In genomic region chr10:97333351-97333600, GRCh38 we compare ENCODE assay signal across 8 cellular contexts. TPM values are rescaled to one million over a fixed set of nuclear protein-coding genes. Genes with fewer than 3 reads are reported as not detected.
DNase-seq lines count a peak whose midpoint lies in the region; ATAC-seq and TF ChIP-seq lines count a peak whose summit lies in the region.

No MANE protein-coding gene starts in this region.

- H3K79me2 ChIP-seq in H9 (ENCODE audit: insufficient read depth, low read length): peaks cover 11% of the 10 kb centered on the region; the same call in 1 of the 2 replicates

- H3K9ac ChIP-seq in H9 (ENCODE audit: extremely low read depth, insufficient read length, low read length): peak overlapping the region; percentile 60

- peaks cover 20% of the 10 kb centered on the region for H3K23me2 ChIP-seq in H9 (ENCODE audit: insufficient read length, low read depth, low read length, poor library complexity, severe bottlenecking)

- peak; percentile 20 for DNase-seq in AG08395 (ENCODE audit: low spot score)
- DNase-seq in H9: peak; percentile 46
- DNase-seq in foreskin fibroblast: peak in 1 of 2 donors; percentile 66
- no peak for DNase-seq in gastrocnemius medialis
- no peak for DNase-seq in kidney tubule cell (ENCODE audit: low spot score)
- no peak for DNase-seq in COR-L47 (lab: John Stamatoyannopoulos, UW)

- H3K27me3 ChIP-seq in H9 (ENCODE audit: insufficient read depth, low read length): no peaks in the 10 kb centered on the region
- H3K27me3 ChIP-seq in gastrocnemius medialis: no peaks in the 10 kb centered on the region

- no peak overlapping the region for H3K18ac ChIP-seq in H9 (ENCODE audit: insufficient read length, low read depth, low read length)

- no peaks in the 10 kb centered on the region; the same call in 1 of the 2 replicates for H3K27me3 Mint-ChIP-seq in H9 (ENCODE audit: low read depth)

- no peak overlapping the region for H2AFZ ChIP-seq in H9 (ENCODE audit: low read length)

- no peak overlapping the region for H2BK12ac ChIP-seq in H9 (ENCODE audit: insufficient read length, low read depth, low read length)

- H3K27ac Mint-ChIP-seq in H9: peak overlapping the region; percentile 78 to 98 (median 92)

- H3T11ph ChIP-seq in H9 (ENCODE audit: low read length): no peak overlapping the region

- H3K36me3 ChIP-seq in gastrocnemius medialis: no peaks in the 10 kb centered on the region

- peaks cover 2 to 3% of the 10 kb centered on the region in 2 experiments; a peak in 1 of 5 replicates for H3K9me3 Mint-ChIP-seq in H9

- H3K4ac ChIP-seq in H9 (ENCODE audit: low read depth, low read length): no peak overlapping the region

- H3K36me3 Mint-ChIP-seq in H9 (ENCODE audit: insufficient read depth in 1 of 3, low read depth in 3 of 3): peaks cover 17 to 50% (median 48%) of the 10 kb centered on the region in 3 experiments

- H3K4me1 Mint-ChIP-seq in H9: peaks cover 57 to 64% of the 10 kb centered on the region in 2 experiments

- WGBS in H9 (ENCODE audit: extremely low coverage, insufficient read length, low lambda C conversion rate): no CpG with 5 or more reads among the region's 7 CpGs

- H4K20me1 ChIP-seq in H9 (ENCODE audit: control insufficient read depth, insufficient read depth, insufficient read length): peaks cover 3% of the 10 kb centered on the region

- H3K14ac ChIP-seq in H9 (ENCODE audit: insufficient read depth, low read length): peak overlapping the region; percentile 72; the same call in 1 of the 2 replicates

- H4K5ac ChIP-seq in H9 (ENCODE audit: insufficient read length, low read depth, low read length): no peak overlapping the region

- peak overlapping the region; percentile 95 to 96 for H3K4me3 Mint-ChIP-seq in H9

- peaks cover 15% of the 10 kb centered on the region for H3K4me1 ChIP-seq in H9 (ENCODE audit: insufficient read depth, low read length)
- H3K4me1 ChIP-seq in gastrocnemius medialis: peaks cover 36 to 43% of the 10 kb centered on the region in 2 donors

- intact Hi-C loops in gastrocnemius medialis (cut with DNase I; ENCODE audit: low total_unique reads): loop anchor here (1.0 to 10.0 kb wide), 4 partner anchors 14 to 498 kb away; partner anchors contain the start of genes ARHGAP19, FRAT1 and LCOR

- H2BK20ac ChIP-seq in H9 (ENCODE audit: low read depth, low read length, poor library complexity, severe bottlenecking): no peak overlapping the region

- H3K27ac ChIP-seq in H9 (ENCODE audit: insufficient read length, low read depth, low read length) (peak overlapping the region; percentile 3), gastrocnemius medialis (peak overlapping the region; percentile 82 to 98 (median 90))

- H3K23ac ChIP-seq in H9 (ENCODE audit: insufficient read length, low read depth, low read length): no peak overlapping the region

- H3K79me1 ChIP-seq in H9 (ENCODE audit: insufficient read depth, low read depth, low read length, poor library complexity, severe bottlenecking): peaks cover 4% of the 10 kb centered on the region

- no peak overlapping the region for H2BK15ac ChIP-seq in H9 (ENCODE audit: low read depth, low read length)

- H3K4me3 ChIP-seq in WI38 (ENCODE audit: low read depth, low read length) (peak overlapping the region; percentile 70), foreskin fibroblast (ENCODE audit: low read depth in 1 of 2, low read length in 2 of 2) (peak overlapping the region; percentile 56 to 63), gastrocnemius medialis (peak overlapping the region; percentile 70 to 95 (median 74))

- ATAC-seq in gastrocnemius medialis: peak in 1 of 2 donors; percentile 4
- ATAC-seq in HG03442 (IDR thresholded peaks at IDR 0.05; ENCODE audit: unreplicated experiment): no peak

- no peak overlapping the region for H2BK120ac ChIP-seq in H9 (ENCODE audit: low read depth, low read length, poor library complexity, severe bottlenecking)

- H3K9me3 ChIP-seq in H9 (ENCODE audit: control insufficient read depth, low read depth, low read length) (no peaks in the 10 kb centered on the region), gastrocnemius medialis (no peaks in the 10 kb centered on the region)

- in situ Hi-C loops in gastrocnemius medialis (cut with MboI; ENCODE audit: low sequenced_read_pairs in 4 of 4): loop anchor here in 1 of 4 donors (10.0 kb wide), 1 partner anchor 48 kb away; no protein-coding TSS in a partner anchor

- TF ChIP-seq CTCF in H9 (conservative IDR thresholded peaks at IDR 0.05) (peak; percentile 37; the same call in 2 of the 3 replicates), WI38 (IDR thresholded peaks at IDR 0.05; ENCODE audit: low read depth, low read length) (no peak), foreskin fibroblast (IDR thresholded peaks at IDR 0.05; ENCODE audit: low read depth, low read length) (no peak), gastrocnemius medialis (IDR thresholded peaks at IDR 0.05 in 4 of 5, conservative IDR thresholded peaks at IDR 0.05 in 1 of 5) (no peak)

- H4K8ac ChIP-seq in H9 (replicated peaks; ENCODE audit: insufficient read length, low read depth, low read length): no peak overlapping the region

- H4K91ac ChIP-seq in H9 (ENCODE audit: insufficient read length, low read depth, low read length): no peak overlapping the region

- peak overlapping the region; percentile 80 for H3K4me2 ChIP-seq in H9 (ENCODE audit: insufficient read depth, insufficient read length, low read length)

- H2BK5ac ChIP-seq in H9 (ENCODE audit: insufficient read length, low read length): no peak overlapping the region

- no peak overlapping the region for H2AK5ac ChIP-seq in H9 (ENCODE audit: insufficient read length, low read length)

- H3K56ac ChIP-seq in H9 (ENCODE audit: insufficient read length, low read depth, low read length): no peak overlapping the region

- no peak for TF ChIP-seq POLR2A in gastrocnemius medialis (IDR thresholded peaks at IDR 0.05)

RNA-seq across cellular contexts. Expression of gene FRAT2, which starts 1.3 kb away (rescaled TPM):
- total RNA-seq in H9 (2021) (128 and 129 TPM in 2 replicates), gastrocnemius medialis (10 to 100 TPM in 3 of 4 donors, 1 to 10 TPM in 1; 9.3 to 28.7 (median 20.5) TPM)

RNA-seq across cellular contexts. Expression of gene FRAT1, which starts 14.2 kb away (rescaled TPM):
- total RNA-seq in H9 (2021) (7.3 and 8.1 TPM in 2 replicates), gastrocnemius medialis (1 to 10 TPM; 1.7 to 7.6 (median 3.2) TPM)

RNA-seq across cellular contexts. Expression of gene ARHGAP19, which starts 40.8 kb away (rescaled TPM):
- total RNA-seq in H9 (2021) (30.5 and 33.2 TPM in 2 replicates), gastrocnemius medialis (10 to 100 TPM in 1 of 4 donors, 1 to 10 TPM in 3; 1.7 to 12.3 (median 2.4) TPM)

Comparison
In these comparisons a context has a peak if more than half of its experiments do, and no peak if none do; other contexts are left out.
1. DNase-seq: peak in AG08395 (single experiment) and H9 (single experiment); none in gastrocnemius medialis (0 of 2), kidney tubule cell (single experiment) and COR-L47 (single experiment).
2. Peak in every context shown above with its lines, with median percentiles within 50 percentile points of each other: H3K4me3 ChIP-seq.